In the genomic region with DNA sequence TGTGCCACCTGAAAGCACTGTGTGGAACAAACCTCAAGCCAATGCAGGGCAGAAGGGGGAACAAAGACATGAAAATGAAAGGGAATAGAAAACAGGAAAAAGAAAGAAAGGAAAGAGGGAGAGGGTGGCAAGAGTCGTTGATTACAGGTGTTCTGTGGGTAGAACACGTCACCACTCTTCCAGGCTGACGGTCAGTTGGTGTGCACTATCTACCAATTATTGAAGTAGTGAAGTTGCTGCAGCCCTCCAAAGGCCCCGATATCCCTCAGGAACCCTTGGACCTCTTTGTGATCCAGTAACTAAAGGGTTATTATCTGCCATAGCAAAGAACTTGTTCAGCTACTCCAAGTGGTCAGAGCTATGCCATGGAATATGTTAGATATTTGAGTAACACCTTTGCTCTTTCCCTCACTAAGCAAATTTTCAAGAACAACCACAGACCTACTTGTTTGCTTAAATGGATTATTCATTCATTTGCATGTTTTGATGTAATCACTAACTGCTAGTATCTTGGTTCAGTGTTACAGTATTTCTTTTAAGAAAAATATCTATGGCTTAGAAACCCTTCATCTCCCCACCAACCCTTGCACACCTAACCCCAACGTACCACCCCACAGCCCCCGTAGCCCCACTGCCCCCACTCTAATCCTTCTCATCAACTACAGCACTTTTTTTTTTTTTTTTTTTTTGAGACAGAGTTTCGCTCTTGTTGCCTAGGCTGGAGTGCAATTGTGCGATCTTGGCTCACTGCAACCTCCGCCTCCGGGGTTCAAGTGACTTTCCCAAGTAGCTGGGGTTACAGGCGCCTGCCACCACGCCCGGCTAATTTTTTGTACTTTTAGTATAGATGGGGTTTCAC, we compare ENCODE assay signal across 17 cellular contexts. TPM values are rescaled to one million over a fixed set of nuclear protein-coding genes. Genes with fewer than 3 reads are reported as not detected.
DNase-seq lines count a peak whose midpoint lies in the region; ATAC-seq and TF ChIP-seq lines count a peak whose summit lies in the region.
"Had no signal": no experiment of that assay in that cellular context is flagged by ENCODE, and none has a peak within 500 bp of the region (broad histone marks: within the 10 kb centered on the region; RNA-seq: fewer than 3 reads in every experiment).

No MANE protein-coding gene starts in this region.

- H3K4me1 Mint-ChIP-seq in activated CD4-positive, alpha-beta T cell treated with anti-CD3 and anti-CD28 coated beads, Interleukin-2, amount 10 ng/mL, durations not matched to agents 24 days and 14 days: peaks cover 81% of the 10 kb centered on the region
- H3K4me1 Mint-ChIP-seq in activated naive CD8-positive, alpha-beta T cell treated with anti-CD3 and anti-CD28 coated beads for 36 hours: peaks cover 83% of the 10 kb centered on the region

- H3K36me3 ChIP-seq in KMS-11 (ENCODE audit: insufficient read depth): no peaks in the 10 kb centered on the region
- H3K36me3 ChIP-seq: SJCRH30, thoracic aorta had no signal

- H3K4me3 ChIP-seq in KMS-11 (IDR thresholded peaks at IDR 0.05; ENCODE audit: insufficient read depth, low read depth, low read length): no peak overlapping the region
- H3K4me3 ChIP-seq: SJCRH30, thoracic aorta had no signal

- no peak overlapping the region for H3K9ac ChIP-seq in KMS-11

- peaks cover 54% of the 10 kb centered on the region for H3K4me1 ChIP-seq in KMS-11 (ENCODE audit: low read depth, poor library complexity, severe bottlenecking)
- H3K4me1 ChIP-seq: foreskin keratinocyte, SJCRH30 had no signal

- no peak for TF ChIP-seq CTCF in KMS-11 (conservative IDR thresholded peaks at IDR 0.05; ENCODE audit: low read depth, low read length)

- H3K4me2 ChIP-seq in KMS-11: peak overlapping the region; percentile 83

- TF ChIP-seq POLR2A in erythroblast (IDR thresholded peaks at IDR 0.05; ENCODE audit: low read length): no peak

- no peak overlapping the region for H3K27ac ChIP-seq in KMS-11
- H3K27ac ChIP-seq: foreskin keratinocyte, SJCRH30, thoracic aorta had no signal

- H3K36me3 Mint-ChIP-seq in activated CD4-positive, alpha-beta T cell treated with anti-CD3 and anti-CD28 coated beads, Interleukin-2, amount 10 ng/mL, durations not matched to agents 24 days and 14 days (ENCODE audit: low read depth): peaks cover 6% of the 10 kb centered on the region
- H3K36me3 Mint-ChIP-seq in activated naive CD8-positive, alpha-beta T cell treated with anti-CD3 and anti-CD28 coated beads for 36 hours: peaks cover 4% of the 10 kb centered on the region

- peak; percentile 76 for DNase-seq in activated CD4-positive, alpha-beta T cell treated with anti-CD3 and anti-CD28 coated beads, Interleukin-2, amount 10 ng/mL, durations not matched to agents 24 days and 14 days
- no peak for DNase-seq in activated CD4-positive, alpha-beta T cell treated with anti-CD3 and anti-CD28 coated beads, Interleukin-2, amount 50 U/mL, for 1 hour
- no peak for DNase-seq in activated naive CD8-positive, alpha-beta T cell treated with anti-CD3 and anti-CD28 coated beads for 36 hours
- peak; percentile 34 for DNase-seq in stimulated activated naive CD4-positive, alpha-beta T cell treated with Interleukin-2 at 50 U/mL for 16 hours (lab: John Stamatoyannopoulos, UW)
- no peak for DNase-seq in T1000 (lab: John Stamatoyannopoulos, UW)
- DNase-seq in erythroblast (lab: John Stamatoyannopoulos, UW): no peak
- DNase-seq: amniotic stem cell, cortex of kidney, foreskin keratinocyte, IMR-90, NCI-H1694 treated with DMSO at 0.1 percent for 48 hours, NCI-H82, right cardiac atrium, SJCRH30 had no signal

- H4K20me1 ChIP-seq in KMS-11 (ENCODE audit: insufficient read depth): no peaks in the 10 kb centered on the region

- H3K27ac Mint-ChIP-seq in activated CD4-positive, alpha-beta T cell treated with anti-CD3 and anti-CD28 coated beads, Interleukin-2, amount 10 ng/mL, durations not matched to agents 24 days and 14 days: peak overlapping the region; percentile 97
- peak overlapping the region; percentile 95 for H3K27ac Mint-ChIP-seq in activated naive CD8-positive, alpha-beta T cell treated with anti-CD3 and anti-CD28 coated beads for 36 hours

- intact Hi-C loops in activated CD4-positive, alpha-beta T cell treated with anti-CD3 and anti-CD28 coated beads, Interleukin-2, amount 10 ng/mL, durations not matched to agents 24 days and 14 days (cut with micrococcal nuclease): loop anchor here (1.0 to 2.0 kb wide), 3 partner anchors 7 to 13 kb away; no protein-coding TSS in a partner anchor

- no peaks in the 10 kb centered on the region for H3K9me3 Mint-ChIP-seq in activated CD4-positive, alpha-beta T cell treated with anti-CD3 and anti-CD28 coated beads, Interleukin-2, amount 10 ng/mL, durations not matched to agents 24 days and 14 days
- no peaks in the 10 kb centered on the region for H3K9me3 Mint-ChIP-seq in activated naive CD8-positive, alpha-beta T cell treated with anti-CD3 and anti-CD28 coated beads for 36 hours

- no peak overlapping the region for H2AFZ ChIP-seq in KMS-11 (ENCODE audit: low read depth)

- H3K27me3 Mint-ChIP-seq in activated CD4-positive, alpha-beta T cell treated with anti-CD3 and anti-CD28 coated beads, Interleukin-2, amount 10 ng/mL, durations not matched to agents 24 days and 14 days: no peaks in the 10 kb centered on the region
- no peaks in the 10 kb centered on the region for H3K27me3 Mint-ChIP-seq in activated naive CD8-positive, alpha-beta T cell treated with anti-CD3 and anti-CD28 coated beads for 36 hours

- ATAC-seq in HG03378 (IDR thresholded peaks at IDR 0.05; ENCODE audit: unreplicated experiment): no peak
- ATAC-seq: foreskin keratinocyte, right cardiac atrium had no signal

- H3K27me3 ChIP-seq in KMS-11 (ENCODE audit: insufficient read depth, low read depth): no peaks in the 10 kb centered on the region
- H3K27me3 ChIP-seq: foreskin keratinocyte had no signal

- H3K79me2 ChIP-seq in KMS-11 (ENCODE audit: insufficient read depth, low read depth): no peaks in the 10 kb centered on the region

- peak overlapping the region; percentile 78 for H3K4me3 Mint-ChIP-seq in activated CD4-positive, alpha-beta T cell treated with anti-CD3 and anti-CD28 coated beads, Interleukin-2, amount 10 ng/mL, durations not matched to agents 24 days and 14 days
- H3K4me3 Mint-ChIP-seq in activated naive CD8-positive, alpha-beta T cell treated with anti-CD3 and anti-CD28 coated beads for 36 hours: peak overlapping the region; percentile 64

RNA-seq across cellular contexts. Expression of gene FYB1, which starts 31.3 kb away (rescaled TPM):
- 84.9 and 93.7 TPM in 2 replicates for total RNA-seq in activated CD4-positive, alpha-beta T cell treated with anti-CD3 and anti-CD28 coated beads, Interleukin-2, amount 10 ng/mL, durations not matched to agents 24 days and 14 days
- 10 to 100 TPM; 71.3 to 74.1 TPM for total RNA-seq in activated naive CD8-positive, alpha-beta T cell treated with anti-CD3 and anti-CD28 coated beads for 36 hours
- total RNA-seq: foreskin keratinocyte, IMR-90, SJCRH30 had no signal

Comparison
In these comparisons a context has a peak if more than half of its experiments do, and no peak if none do; other contexts are left out.
1. DNase-seq: peak in activated CD4-positive, alpha-beta T cell treated with anti-CD3 and anti-CD28 coated beads, Interleukin-2, amount 10 ng/mL, durations not matched to agents 24 days and 14 days (single experiment) and stimulated activated naive CD4-positive, alpha-beta T cell treated with Interleukin-2 at 50 U/mL for 16 hours (single experiment); none in activated CD4-positive, alpha-beta T cell treated with anti-CD3 and anti-CD28 coated beads, Interleukin-2, amount 50 U/mL, for 1 hour (single experiment), activated naive CD8-positive, alpha-beta T cell treated with anti-CD3 and anti-CD28 coated beads for 36 hours (single experiment), T1000 (single experiment) and erythroblast (0 of 2).